Comparison of ENCODE assay signal across 18 cellular contexts in the genomic region with DNA sequence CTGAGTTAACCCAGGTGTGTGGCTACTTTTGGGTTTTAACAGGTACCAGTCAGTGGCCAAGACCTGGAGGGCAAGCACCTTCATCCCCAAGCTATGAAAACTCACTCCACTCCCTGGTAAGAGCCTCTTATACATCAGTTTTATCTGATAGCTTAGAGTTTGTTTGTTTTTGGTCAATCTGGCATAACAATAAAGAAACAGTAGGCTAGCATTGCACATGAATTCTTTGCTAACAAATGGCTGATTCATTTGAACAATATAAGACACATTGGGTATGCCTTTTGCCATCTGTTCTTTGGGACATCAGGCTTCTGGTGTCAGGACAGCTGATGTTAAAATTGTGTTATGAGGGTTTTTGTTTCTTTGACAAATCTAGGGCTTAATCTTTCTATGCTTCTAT.
DNase-seq lines count a peak whose midpoint lies in the region; ATAC-seq, FAIRE-seq and TF ChIP-seq lines count a peak whose summit lies in the region.
"Had no signal": no experiment of that assay in that cellular context is flagged by ENCODE, and none has a peak within 500 bp of the region (broad histone marks: within the 10 kb centered on the region; RNA-seq: fewer than 3 reads in every experiment).

No MANE protein-coding gene starts in this region.

- H3K23ac ChIP-seq in IMR-90 (ENCODE audit: low read depth, low read length): no peak overlapping the region
- no peak overlapping the region for H3K23ac ChIP-seq in H1 (ENCODE audit: insufficient read length)

- H3K79me2 ChIP-seq in H1 (ENCODE audit: control insufficient read depth in 1 of 2, insufficient read depth in 2 of 2, low read length in 2 of 2) (no peaks in the 10 kb centered on the region), neural progenitor cell (ENCODE audit: low read depth) (no peaks in the 10 kb centered on the region)

- H2BK5ac ChIP-seq in IMR-90 (ENCODE audit: low read depth, low read length, poor library complexity, severe bottlenecking) (peak overlapping the region; percentile 83), H1 (ENCODE audit: low read depth, low read length) (no peak overlapping the region)

- H3K4me1 Mint-ChIP-seq in neural progenitor cell: peaks cover 11% of the 10 kb centered on the region

- H3K18ac ChIP-seq in IMR-90 (ENCODE audit: low read depth, low read length): peak overlapping the region; percentile 49; the same call in 1 of the 2 replicates
- no peak overlapping the region for H3K18ac ChIP-seq in H1 (ENCODE audit: extremely low read depth, low read length)

- H3K14ac ChIP-seq in IMR-90 (replicated peaks; ENCODE audit: low read depth, low read length) (0 out of 2 replicates have a peak overlapping the region, but pooled peaks have one; percentile 80), H1 (ENCODE audit: insufficient read length) (no peak overlapping the region)

- TF ChIP-seq POLR2A in IMR-90 (IDR thresholded peaks at IDR 0.05; ENCODE audit: low read depth, low read length) (no peak), H1 (IDR thresholded peaks at IDR 0.05; ENCODE audit: control extremely low read depth in 1 of 2, low read depth in 2 of 2, low read length in 2 of 2) (no peak)

- in situ Hi-C loops in IMR-90 (cut with MboI; ENCODE audit: low sequenced_read_pairs): no loop called here

- no peak overlapping the region for H3K27ac Mint-ChIP-seq in neural progenitor cell
- H3K27ac Mint-ChIP-seq: activated CD8-positive, alpha-beta T cell treated with anti-CD3 and anti-CD28 coated beads, Interleukin-2, amount 10 ng/mL, durations not matched to agents 7 days and 5 days; activated naive CD4-positive, alpha-beta T cell treated with anti-CD3 and anti-CD28 coated beads, Interleukin-2, amount 50 U/mL, for 72 hours had no signal

- no peak overlapping the region for H2AFZ ChIP-seq in IMR-90 (replicated peaks; ENCODE audit: low read length, poor library complexity)
- no peak overlapping the region for H2AFZ ChIP-seq in H1 (ENCODE audit: low read length)
- no peak overlapping the region for H2AFZ ChIP-seq in neural progenitor cell (replicated peaks)

- no peak for TF ChIP-seq EP300 in H1 (IDR thresholded peaks at IDR 0.05; ENCODE audit: borderline replicate concordance in 1 of 2, low read depth in 2 of 2, low read length in 2 of 2)

- DNase-seq in AG10803 (ENCODE audit: low read depth): peak; percentile 27
- DNase-seq in IMR-90: peak; percentile 23
- DNase-seq in H1 (ENCODE audit: low read depth in 1 of 2, low spot score in 2 of 2): no peak
- DNase-seq in myocyte (ENCODE audit: low read depth): peak; percentile 71
- no peak for DNase-seq in neural progenitor cell (ENCODE audit: low spot score)
- no peak for DNase-seq in HuH-7.5 (ENCODE audit: low spot score)
- DNase-seq: activated CD8-positive, alpha-beta T cell treated with anti-CD3 and anti-CD28 coated beads, Interleukin-2, amount 10 ng/mL, durations not matched to agents 7 days and 5 days; activated T-cell treated with anti-CD3 and anti-CD28 coated beads, Interleukin-2, amount 50 U/mL, for 48 hours; dermis blood vessel endothelial cell; hypothalamus; NCI-H1048; nucleus accumbens; right lobe of liver; stimulated activated CD4-positive, alpha-beta T cell treated with anti-CD3 and anti-CD28 coated beads, Interleukin-2, amount 100 ng/mL, for 48 hours had no signal

- H4K8ac ChIP-seq in IMR-90 (ENCODE audit: low read depth in 2 of 2, low read length in 2 of 2) (peak overlapping the region in 1 of 2 experiments; percentile 54; a peak in 1 of 4 replicates), H1 (ENCODE audit: extremely low read depth, insufficient read depth, low read length) (no peak overlapping the region)

- H3K4me3 ChIP-seq in AG10803 (ENCODE audit: low read length) (no peak overlapping the region), IMR-90 (ENCODE audit: insufficient read depth, low read depth, low read length) (no peak overlapping the region), H1 (ENCODE audit: extremely low read depth in 1 of 4, insufficient read depth in 2 of 4, low read depth in 3 of 4, low read length in 4 of 4) (no peak overlapping the region), neural progenitor cell (no peak overlapping the region)
- H3K4me3 ChIP-seq: right lobe of liver had no signal

- H3K27ac ChIP-seq in IMR-90 (ENCODE audit: insufficient read depth, low read length): peak overlapping the region; percentile 9; the same call in 1 of the 2 replicates
- H3K27ac ChIP-seq in H1 (ENCODE audit: low read depth, low read length): no peak overlapping the region
- no peak overlapping the region for H3K27ac ChIP-seq in neural progenitor cell
- H3K27ac ChIP-seq: right lobe of liver had no signal

- H3K9me3 Mint-ChIP-seq in neural progenitor cell: no peaks in the 10 kb centered on the region

- ATAC-seq in IMR-90 (ENCODE audit: low read depth) (no peak), HG02973 (IDR thresholded peaks at IDR 0.05; ENCODE audit: unreplicated experiment) (no peak), esophagus mucosa (no peak)
- ATAC-seq: activated CD8-positive, alpha-beta T cell treated with anti-CD3 and anti-CD28 coated beads, Interleukin-2, amount 10 ng/mL, durations not matched to agents 7 days and 5 days; activated naive CD4-positive, alpha-beta T cell treated with anti-CD3 and anti-CD28 coated beads, Interleukin-2, amount 50 U/mL, for 72 hours; right lobe of liver had no signal

- peak; percentile 58 for FAIRE-seq in H1 (lab: Jason Lieb, UNC)
- FAIRE-seq: bronchial epithelial cell had no signal

- intact Hi-C loops in IMR-90 (cut with micrococcal nuclease): no loop called here

- no peak overlapping the region for H2BK12ac ChIP-seq in H1 (ENCODE audit: low read depth, low read length)

- H3K9ac ChIP-seq in IMR-90 (ENCODE audit: low read depth, low read length) (no peak overlapping the region), H1 (replicated peaks in 1 of 4; ENCODE audit: extremely low read depth in 1 of 4, low read depth in 3 of 4, low read length in 3 of 4) (no peak overlapping the region), neural progenitor cell (no peak overlapping the region)

- peaks cover 13% of the 10 kb centered on the region for H3F3A ChIP-seq in neural progenitor cell (ENCODE audit: low read depth)

- no peak overlapping the region for H2BK20ac ChIP-seq in IMR-90 (ENCODE audit: low read depth, low read length)
- no peak overlapping the region for H2BK20ac ChIP-seq in H1 (ENCODE audit: low read length)

- POLR2A ChIA-PET in IMR-90 (lab: Charles Lee; ENCODE audit: unreplicated experiment) (no interaction called here), H1 (lab: Charles Lee; ENCODE audit: partially characterized antibody) (interaction anchor here (1.1 to 1.4 kb wide), 2 partner anchors 9 to 333 kb away, joined by 3 to 4 read pairs; a partner anchor contains a TSS)

- H3K4ac ChIP-seq in IMR-90 (ENCODE audit: low read depth, low read length): peak overlapping the region; percentile 79; the same call in 1 of the 2 replicates
- H3K4ac ChIP-seq in H1 (replicated peaks; ENCODE audit: insufficient read length, low read depth, low read length): no peak overlapping the region

- H2AK5ac ChIP-seq in IMR-90 (ENCODE audit: low read depth, low read length) (no peak overlapping the region; the same call in 1 of the 2 replicates), H1 (ENCODE audit: low read depth, low read length) (no peak overlapping the region)

- CTCF ChIA-PET in IMR-90 (lab: Yijun Ruan, JAX) (no interaction called here), H1 (lab: Charles Lee; ENCODE audit: partially characterized antibody) (interaction anchor here (0.9 kb wide), 2 partner anchors 9 to 55 kb away, joined by 3 to 4 read pairs; no protein-coding TSS in a partner anchor)

- no TSS peak for BruUV-seq in IMR-90 (replicated peaks; lab: Mats Ljungman, UMichigan)

- peaks cover 46% of the 10 kb centered on the region for H3K36me3 Mint-ChIP-seq in neural progenitor cell

- H3K56ac ChIP-seq in IMR-90 (ENCODE audit: extremely low read depth, insufficient read depth, low read length) (no peak overlapping the region), H1 (replicated peaks; ENCODE audit: insufficient read length, low read depth, low read length) (no peak overlapping the region)

- TF ChIP-seq CTCF in AG10803 (conservative IDR thresholded peaks at IDR 0.05; ENCODE audit: low read length) (no peak), IMR-90 (conservative IDR thresholded peaks at IDR 0.05; ENCODE audit: low read depth, low read length) (no peak), H1 (IDR thresholded peaks at IDR 0.05; ENCODE audit: control extremely low read depth in 1 of 3, insufficient read depth in 1 of 3, low read depth in 1 of 3, low read length in 3 of 3) (no peak), neural progenitor cell (IDR thresholded peaks at IDR 0.05) (no peak)

- H3K4me1 ChIP-seq in IMR-90 (ENCODE audit: control insufficient read depth, insufficient read depth, low read length) (peaks cover 2% of the 10 kb centered on the region), H1 (replicated peaks in 1 of 4; ENCODE audit: control insufficient read depth in 3 of 4, insufficient read depth in 4 of 4, low read length in 3 of 4) (peaks cover 0 to 13% (median 7%) of the 10 kb centered on the region in 4 experiments; a peak in 3 of 7 replicates), neural progenitor cell (peaks cover 4% of the 10 kb centered on the region)
- H3K4me1 ChIP-seq: right lobe of liver had no signal

- no peak overlapping the region for H2AK9ac ChIP-seq in IMR-90 (replicated peaks; ENCODE audit: low read depth, low read length, poor library complexity)

- H4K91ac ChIP-seq in IMR-90 (ENCODE audit: insufficient read depth, low read depth, low read length) (no peak overlapping the region; the same call in 1 of the 2 replicates), H1 (replicated peaks; ENCODE audit: insufficient read length, low read length) (no peak overlapping the region)

- H3K27me3 Mint-ChIP-seq in neural progenitor cell (ENCODE audit: insufficient read depth, low read depth): no peaks in the 10 kb centered on the region

- H4K20me1 ChIP-seq in IMR-90 (ENCODE audit: insufficient read depth, low read length) (no peaks in the 10 kb centered on the region), H1 (replicated peaks in 1 of 2; ENCODE audit: control insufficient read depth in 1 of 2, insufficient read depth in 2 of 2, low read length in 2 of 2) (no peaks in the 10 kb centered on the region), neural progenitor cell (ENCODE audit: low read depth) (no peaks in the 10 kb centered on the region)

- H3K9me3 ChIP-seq in IMR-90 (ENCODE audit: control insufficient read depth, insufficient read depth, low read length) (peaks cover 2% of the 10 kb centered on the region; the same call in 1 of the 2 replicates), H1 (ENCODE audit: insufficient read depth in 2 of 2, low read depth in 1 of 2, low read length in 1 of 2) (no peaks in the 10 kb centered on the region), neural progenitor cell (ENCODE audit: low read depth) (no peaks in the 10 kb centered on the region)
- H3K9me3 ChIP-seq: right lobe of liver had no signal

- H3K4me2 ChIP-seq in IMR-90 (ENCODE audit: low read depth, low read length): no peak overlapping the region
- H3K4me2 ChIP-seq in H1 (ENCODE audit: insufficient read depth in 1 of 2, low read depth in 2 of 2, low read length in 2 of 2): peak overlapping the region in 1 of 2 experiments; percentile 30; a peak in 3 of 4 replicates
- H3K4me2 ChIP-seq in neural progenitor cell: no peak overlapping the region

- H2BK15ac ChIP-seq in IMR-90 (ENCODE audit: low read depth, low read length) (peak overlapping the region; percentile 36; the same call in 1 of the 3 replicates), H1 (ENCODE audit: low read length) (no peak overlapping the region)

- peak overlapping the region; percentile 54; the same call in 1 of the 2 replicates for H2BK120ac ChIP-seq in IMR-90 (ENCODE audit: low read depth, low read length)
- no peak overlapping the region for H2BK120ac ChIP-seq in H1 (replicated peaks; ENCODE audit: low read depth, low read length)

- H3K79me1 ChIP-seq in IMR-90 (ENCODE audit: low read depth in 1 of 2, low read length in 2 of 2) (peaks cover 10 to 46% of the 10 kb centered on the region in 2 experiments), H1 (ENCODE audit: low read depth, low read length) (no peaks in the 10 kb centered on the region)

- TF ChIP-seq RAD21 in IMR-90 (IDR thresholded peaks at IDR 0.05; ENCODE audit: low read length) (no peak), H1 (IDR thresholded peaks at IDR 0.05 in 1 of 2, conservative IDR thresholded peaks at IDR 0.05 in 1 of 2; ENCODE audit: low read depth in 2 of 2, low read length in 2 of 2) (no peak)

- H3K23me2 ChIP-seq in H1 (ENCODE audit: low read depth, low read length): no peaks in the 10 kb centered on the region; the same call in 1 of the 2 replicates

- dilution Hi-C loops in IMR-90 (cut with HindIII; ENCODE audit: low sequenced_read_pairs, unreplicated experiment): loop anchor here (25.0 kb wide), 1 partner anchor 764 kb away; no protein-coding TSS in a partner anchor

- peaks cover 5% of the 10 kb centered on the region for H3K9me1 ChIP-seq in IMR-90 (ENCODE audit: insufficient read depth, low read length)

- no peaks in the 10 kb centered on the region for H3K27me3 ChIP-seq in IMR-90 (ENCODE audit: control insufficient read depth, insufficient read depth, low read length)
- H3K27me3 ChIP-seq in H1 (replicated peaks in 1 of 4; ENCODE audit: control insufficient read depth in 3 of 4, extremely low read depth in 1 of 4, insufficient read depth in 3 of 4, low read length in 3 of 4): no peaks in the 10 kb centered on the region
- no peaks in the 10 kb centered on the region for H3K27me3 ChIP-seq in neural progenitor cell
- H3K27me3 ChIP-seq: right lobe of liver had no signal

- peaks cover 30% of the 10 kb centered on the region for H3K36me3 ChIP-seq in IMR-90 (ENCODE audit: control insufficient read depth, insufficient read depth, low read length)
- peaks cover 0 to 21% (median 10%) of the 10 kb centered on the region in 4 experiments; a peak in 4 of 8 replicates for H3K36me3 ChIP-seq in H1 (ENCODE audit: control insufficient read depth in 2 of 4, insufficient read depth in 4 of 4, low read length in 3 of 4)
- H3K36me3 ChIP-seq in neural progenitor cell: peaks cover 25% of the 10 kb centered on the region

- no peak overlapping the region for H3K4me3 Mint-ChIP-seq in neural progenitor cell
- H3K4me3 Mint-ChIP-seq: activated CD8-positive, alpha-beta T cell treated with anti-CD3 and anti-CD28 coated beads, Interleukin-2, amount 10 ng/mL, durations not matched to agents 7 days and 5 days had no signal

- H4K5ac ChIP-seq in IMR-90 (ENCODE audit: low read depth, low read length) (no peak overlapping the region), H1 (ENCODE audit: insufficient read length, low read depth, low read length) (peak overlapping the region; percentile 60)

Comparison
In these comparisons a context has a peak if more than half of its experiments do, and no peak if none do; other contexts are left out.
1. DNase-seq: peak in AG10803 (single experiment), IMR-90 (single experiment) and myocyte (single experiment); none in H1 (0 of 2), neural progenitor cell (single experiment) and HuH-7.5 (single experiment).